8 cellular contexts compared by ENCODE assay signal in genomic region chr1:156128749-156129682, GRCh38. TPM values are rescaled to one million over a fixed set of nuclear protein-coding genes. Genes with fewer than 3 reads are reported as not detected.
DNase-seq lines count a peak whose midpoint lies in the region; ATAC-seq and TF ChIP-seq lines count a peak whose summit lies in the region.

No MANE protein-coding gene starts in this region.

- H3K79me2 ChIP-seq in GM23338 (replicated peaks; ENCODE audit: insufficient read depth), result peaks cover 10% of the 10 kb centered on the region

- H3K27me3 Mint-ChIP-seq in GM23338 (ENCODE audit: insufficient read depth, low read depth, poor library complexity) (peaks cover 19% of the 10 kb centered on the region), glutamatergic neuron (ENCODE audit: unreplicated experiment) (peaks cover 8% of the 10 kb centered on the region)

- H3K4me3 ChIP-seq in GM23338 (no peak overlapping the region), WERI-Rb-1 (ENCODE audit: low read depth, low read length) (no peak overlapping the region), sigmoid colon (peak overlapping the region in 2 of 4 donors; percentile 22 to 24)

- peaks cover 3% of the 10 kb centered on the region; the same call in 1 of the 2 replicates for H3K36me3 ChIP-seq in GM23338 (ENCODE audit: insufficient read depth)
- H3K36me3 ChIP-seq in WERI-Rb-1, result peaks cover 42% of the 10 kb centered on the region
- peaks cover 21 to 37% (median 33%) of the 10 kb centered on the region in 4 donors for H3K36me3 ChIP-seq in sigmoid colon

- H3K27ac ChIP-seq in GM23338 (ENCODE audit: low read depth), result peak overlapping the region; percentile 96
- H3K27ac ChIP-seq in WERI-Rb-1, result peak overlapping the region; percentile 42
- peak overlapping the region; percentile 95 to 100 (median 98) for H3K27ac ChIP-seq in sigmoid colon

- H3K36me3 Mint-ChIP-seq in GM23338 (ENCODE audit: low read depth) (peaks cover 3% of the 10 kb centered on the region; the same call in 2 of the 3 replicates), glutamatergic neuron (ENCODE audit: unreplicated experiment) (no peaks in the 10 kb centered on the region)

- TF ChIP-seq EP300 in sigmoid colon (IDR thresholded peaks at IDR 0.05), result peak in 1 of 4 donors; percentile 81

- peak overlapping the region; percentile 98 for H3K27ac Mint-ChIP-seq in GM23338
- H3K27ac Mint-ChIP-seq in glutamatergic neuron (ENCODE audit: unreplicated experiment), result peak overlapping the region; percentile 43

- H2AFZ ChIP-seq in GM23338, result no peak overlapping the region

- peaks cover 34% of the 10 kb centered on the region for H3K4me1 ChIP-seq in GM23338 (ENCODE audit: insufficient read depth)
- H3K4me1 ChIP-seq in sigmoid colon, result peaks cover 4 to 73% (median 71%) of the 10 kb centered on the region in 4 donors

- peak in 1 of 2 donors; percentile 23 for TF ChIP-seq POLR2A in sigmoid colon (IDR thresholded peaks at IDR 0.05)

- WGBS in sigmoid colon, 2 donors, result 54 to 63% methylated on average over 8 of the region's 8 CpGs

- H3F3A ChIP-seq in GM23338 (replicated peaks; ENCODE audit: low read depth), result peaks cover 8% of the 10 kb centered on the region; the same call in 1 of the 2 replicates

- no peaks in the 10 kb centered on the region for H3K27me3 ChIP-seq in GM23338 (ENCODE audit: insufficient read depth)
- no peaks in the 10 kb centered on the region for H3K27me3 ChIP-seq in WERI-Rb-1 (ENCODE audit: insufficient read depth, low read depth, severe bottlenecking)
- no peaks in the 10 kb centered on the region for H3K27me3 ChIP-seq in sigmoid colon

- H3K9me2 ChIP-seq in GM23338 (ENCODE audit: insufficient read depth), result no peaks in the 10 kb centered on the region

- no peak for DNase-seq in GM23338 (ENCODE audit: low spot score)
- DNase-seq in WERI-Rb-1, result no peak
- DNase-seq in glutamatergic neuron, result no peak
- peak; percentile 91 for DNase-seq in sigmoid colon
- no peak for DNase-seq in COLO829 (ENCODE audit: low spot score)
- no peak for DNase-seq in T-helper 1 cell
- DNase-seq in SKM-1 (lab: John Stamatoyannopoulos, UW; ENCODE audit: unreplicated experiment), result no peak

- TF ChIP-seq CTCF in GM23338 (conservative IDR thresholded peaks at IDR 0.05; ENCODE audit: low read depth in 2 of 2) (no peak), WERI-Rb-1 (IDR thresholded peaks at IDR 0.05; ENCODE audit: low read depth, low read length) (no peak), glutamatergic neuron (IDR thresholded peaks at IDR 0.05; ENCODE audit: partially characterized antibody, unreplicated experiment) (no peak), sigmoid colon (IDR thresholded peaks at IDR 0.05) (no peak)

- intact Hi-C loops in sigmoid colon (cut with DNase I), result no loop called here

- H3K9me3 Mint-ChIP-seq in GM23338, result no peaks in the 10 kb centered on the region
- peaks cover 2% of the 10 kb centered on the region for H3K9me3 Mint-ChIP-seq in glutamatergic neuron (ENCODE audit: unreplicated experiment)

- ATAC-seq in GM23338, result no peak
- ATAC-seq in GM21723 (IDR thresholded peaks at IDR 0.05; ENCODE audit: unreplicated experiment), result no peak

- no peaks in the 10 kb centered on the region for H3K9me3 ChIP-seq in WERI-Rb-1 (ENCODE audit: severe bottlenecking)
- H3K9me3 ChIP-seq in sigmoid colon, result no peaks in the 10 kb centered on the region

- no peaks in the 10 kb centered on the region for H4K20me1 ChIP-seq in GM23338 (replicated peaks; ENCODE audit: insufficient read depth)

- peak overlapping the region; percentile 66 for H3K4me2 ChIP-seq in GM23338

- no peak overlapping the region; the same call in 2 of the 3 replicates for H3K4me3 Mint-ChIP-seq in GM23338
- H3K4me3 Mint-ChIP-seq in glutamatergic neuron (ENCODE audit: unreplicated experiment), result no peak overlapping the region

- H3K4me1 Mint-ChIP-seq in GM23338 (peaks cover 40% of the 10 kb centered on the region), glutamatergic neuron (ENCODE audit: low read depth, unreplicated experiment) (peaks cover 14% of the 10 kb centered on the region)

TF ChIP-seq in GM23338, 12 proteins besides CTCF, POLR2A, EP300 and RAD21:
- TF ChIP-seq ZNF331 (CRISPR knock-in tag; IDR thresholded peaks at IDR 0.05; ENCODE audit: low read depth), result no peak

RNA-seq across cellular contexts. Expression of gene LMNA, which starts 14.5 kb away (rescaled TPM):
- 56.3 and 68.9 TPM in 2 replicates for total RNA-seq in GM23338 (2014; rRNA removed; shearing (Covaris generic))
- polyA plus RNA-seq in GM23338 (2016; fragmentation: Nextera tagmentation; extraction: Ambion mirVana) (35.5 and 38.9 TPM in 2 replicates), sigmoid colon (100 to 1,000 TPM; 108 to 229 (median 142) TPM)
- total RNA-seq in glutamatergic neuron (ENCODE audit: unreplicated experiment) (47.7 TPM), sigmoid colon (100 to 1,000 TPM; 129 to 241 (median 196) TPM)

RNA-seq across cellular contexts. Expression of gene SEMA4A, which starts 24.4 kb away (rescaled TPM):
- 17.0 and 20.2 TPM in 2 replicates for total RNA-seq in GM23338 (2014; rRNA removed; shearing (Covaris generic))
- polyA plus RNA-seq in GM23338 (2016; fragmentation: Nextera tagmentation; extraction: Ambion mirVana), result 5.5 and 5.6 TPM in 2 replicates
- 4.0 TPM for total RNA-seq in glutamatergic neuron (ENCODE audit: unreplicated experiment)
- 1 to 10 TPM; 1.6 to 2.9 (median 1.8) TPM for total RNA-seq in sigmoid colon
- polyA plus RNA-seq in sigmoid colon, result 1 to 10 TPM; 1.4 to 6.3 (median 1.8) TPM

RNA-seq across cellular contexts. Expression of gene MEX3A, which starts 46.8 kb away (rescaled TPM):
- total RNA-seq in GM23338 (2014; rRNA removed; shearing (Covaris generic)), result 31.5 and 38.1 TPM in 2 replicates
- polyA plus RNA-seq in GM23338 (2016; fragmentation: Nextera tagmentation; extraction: Ambion mirVana) (18.5 and 19.7 TPM in 2 replicates), sigmoid colon (1 to 10 TPM in 1 of 3 donors, under 1 TPM in 2; 0.23 to 1.5 (median 0.60) TPM)
- total RNA-seq in glutamatergic neuron (ENCODE audit: unreplicated experiment) (114 TPM), sigmoid colon (under 1 TPM; 0.27 to 0.36 (median 0.30) TPM)

Comparison
In these comparisons a context has a peak if more than half of its experiments do, and no peak if none do; other contexts are left out.
1. H3K27ac ChIP-seq: peak in every context shown above with its lines; median percentile 98 in sigmoid colon; 96 in GM23338; 42 in WERI-Rb-1.
2. RNA of gene MEX3A, which starts 46.8 kb away (total RNA-seq): 114 TPM in glutamatergic neuron (single experiment) and 31.5 to 38.1 TPM in GM23338; 0.27 to 0.36 TPM in sigmoid colon; every median in the first group is over 10 times any median in the second.